Comparison of ENCODE assay signal across 35 cellular contexts in the genomic region with DNA sequence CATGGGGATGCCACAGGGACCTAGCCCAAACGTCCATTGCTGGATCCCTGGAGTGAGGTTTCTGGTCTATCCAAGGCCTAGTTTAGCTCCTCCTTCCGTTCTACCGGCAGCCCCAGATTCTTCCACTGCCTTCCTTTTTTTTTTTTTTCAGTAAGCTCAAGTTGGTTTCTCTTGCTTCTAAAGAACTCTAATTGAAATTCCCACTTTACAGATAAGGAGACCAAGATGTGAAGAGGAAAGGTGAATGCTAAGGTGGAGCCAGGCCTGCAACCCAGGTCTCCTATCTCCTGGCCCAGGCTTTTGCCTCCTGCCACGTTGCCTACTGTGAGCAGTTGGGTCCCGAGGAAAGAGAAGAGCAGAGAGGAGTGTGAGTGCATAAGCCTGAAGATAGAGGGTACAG. TPM values are rescaled to one million over a fixed set of nuclear protein-coding genes. Genes with fewer than 3 reads are reported as not detected.
DNase-seq lines count a peak whose midpoint lies in the region; ATAC-seq and TF ChIP-seq lines count a peak whose summit lies in the region.
"Had no signal": no experiment of that assay in that cellular context is flagged by ENCODE, and none has a peak within 500 bp of the region (broad histone marks: within the 10 kb centered on the region; RNA-seq: fewer than 3 reads in every experiment).

No MANE protein-coding gene starts in this region.

- H3K9ac ChIP-seq in mammary epithelial cell (ENCODE audit: insufficient read depth, low read length) (no peak overlapping the region), mesenchymal stem cell (ENCODE audit: low read length) (no peak overlapping the region)
- H3K9ac ChIP-seq: SK-N-SH had no signal

- H4K91ac ChIP-seq in mesenchymal stem cell (ENCODE audit: low read length): peak overlapping the region; percentile 9

- TF ChIP-seq POLR2A in breast epithelium (IDR thresholded peaks at IDR 0.05): no peak

- H2BK5ac ChIP-seq in mesenchymal stem cell (ENCODE audit: low read depth, low read length, poor library complexity, severe bottlenecking): no peak overlapping the region

- peak overlapping the region; percentile 81 for H2AK5ac ChIP-seq in mesenchymal stem cell (ENCODE audit: low read length, severe bottlenecking)

- H2BK15ac ChIP-seq in mesenchymal stem cell (ENCODE audit: low read depth, poor library complexity, severe bottlenecking): no peak overlapping the region

- no peak overlapping the region for H3K4me3 Mint-ChIP-seq in activated T-helper 17 cell treated with anti-CD3 and anti-CD28 coated beads, Interleukin-2, amount 50 U/mL, for 72 hours
- H3K4me3 Mint-ChIP-seq: activated CD8-positive, alpha-beta T cell treated with anti-CD3 and anti-CD28 coated beads for 36 hours; activated naive CD4-positive, alpha-beta T cell treated with anti-CD3 and anti-CD28 coated beads, Interleukin-2, amount 10 ng/mL, durations not matched to agents 7 days and 5 days; activated T-helper 1 cell treated with anti-CD3 and anti-CD28 coated beads, Interleukin-12 subunit alpha, Interleukin-12 subunit beta, Interleukin-2, Interleukin-4 antibody, amounts not matched to agents 30 ng/mL and 10 ng/mL and 1 ng/mL, durations not matched to agents 14 hours and 24 hours and 36 hours; B cell; memory B cell; neural crest cell; stimulated activated naive CD8-positive, alpha-beta T cell treated with anti-CD3 and anti-CD28 coated beads, Interleukin-15, amount 100 ng/mL, for 72 hours; T-helper 17 cell had no signal

- 73% methylated on average over 5 of the region's 5 CpGs for whole genome bisulfite sequencing in mammary epithelial cell (ENCODE audit: low coverage, missing lambda C conversion rate)
- WGBS in mesenchymal stem cell: 51% methylated on average over 4 of the region's 5 CpGs

- intact Hi-C loops in mammary epithelial cell (cut with micrococcal nuclease): no loop called here
- intact Hi-C loops in breast epithelium (cut with DNase I; ENCODE audit: low total_unique reads): no loop called here

- ATAC-seq in activated T-helper 17 cell treated with anti-CD3 and anti-CD28 coated beads, Interleukin-2, amount 50 U/mL, for 72 hours (replicated peaks): no peak
- ATAC-seq in HG02678 (IDR thresholded peaks at IDR 0.05; ENCODE audit: unreplicated experiment): no peak
- ATAC-seq: activated CD8-positive, alpha-beta T cell treated with anti-CD3 and anti-CD28 coated beads for 36 hours; body of pancreas; gastrocnemius medialis; left colon; stimulated activated naive CD8-positive, alpha-beta T cell treated with anti-CD3 and anti-CD28 coated beads, Interleukin-15, amount 100 ng/mL, for 72 hours; T-helper 17 cell had no signal

- H3K27ac Mint-ChIP-seq in activated T-helper 17 cell treated with anti-CD3 and anti-CD28 coated beads, Interleukin-2, amount 50 U/mL, for 72 hours: peak overlapping the region; percentile 49
- H3K27ac Mint-ChIP-seq: activated CD8-positive, alpha-beta T cell treated with anti-CD3 and anti-CD28 coated beads for 36 hours; activated naive CD4-positive, alpha-beta T cell treated with anti-CD3 and anti-CD28 coated beads, Interleukin-2, amount 10 ng/mL, durations not matched to agents 7 days and 5 days; activated T-helper 1 cell treated with anti-CD3 and anti-CD28 coated beads, Interleukin-12 subunit alpha, Interleukin-12 subunit beta, Interleukin-2, Interleukin-4 antibody, amounts not matched to agents 30 ng/mL and 10 ng/mL and 1 ng/mL, durations not matched to agents 14 hours and 24 hours and 36 hours; B cell; memory B cell; stimulated activated naive CD8-positive, alpha-beta T cell treated with anti-CD3 and anti-CD28 coated beads, Interleukin-15, amount 100 ng/mL, for 72 hours; T-helper 17 cell had no signal

- POLR2A ChIA-PET in GM10248 (lab: Yijun Ruan, JAX): no interaction called here

- DNase-seq in mammary epithelial cell: no peak
- no peak for DNase-seq in breast epithelium (ENCODE audit: low spot score in 2 of 2)
- no peak for DNase-seq in mesenchymal stem cell
- no peak for DNase-seq in NCI-H524 treated with DMSO at 0.1 percent for 48 hours (lab: John Stamatoyannopoulos, UW)
- DNase-seq in GM10248 (ENCODE audit: extremely low spot score): no peak
- no peak for DNase-seq in HAP-1 (ENCODE audit: low spot score in 2 of 2)
- DNase-seq: activated CD4-positive, CD25-positive, alpha-beta regulatory T cell treated with anti-CD3 and anti-CD28 coated beads, Interleukin-2, amount 50 U/mL, for 72 hours; activated CD8-positive, alpha-beta memory T cell treated with anti-CD3 and anti-CD28 coated beads, Interleukin-2, amount 50 U/mL, for 48 hours; activated CD8-positive, alpha-beta T cell treated with anti-CD3 and anti-CD28 coated beads for 36 hours; activated naive CD4-positive, alpha-beta T cell treated with anti-CD3 and anti-CD28 coated beads, Interleukin-2, amount 10 ng/mL, durations not matched to agents 7 days and 5 days; adrenal gland; body of pancreas; CD4-positive, alpha-beta memory T cell; cerebellar nuclear complex; gastrocnemius medialis; hippocampal formation; left colon; MM.1S; NCI-H1417 treated with DMSO at 0.1 percent for 48 hours; NCI-H2081 treated with DMSO at 0.1 percent for 48 hours; OCI-M1; SK-N-SH; spleen; stimulated activated CD4-positive, alpha-beta T cell treated with anti-CD3 and anti-CD28 coated beads, Interleukin-2, amount 100 ng/mL, for 48 hours; stimulated activated naive CD8-positive, alpha-beta T cell treated with anti-CD3 and anti-CD28 coated beads, Interleukin-15, amount 100 ng/mL, for 72 hours; T-helper 17 cell had no signal

- peak overlapping the region; percentile 92 for H4K8ac ChIP-seq in mesenchymal stem cell (ENCODE audit: low read length)

- H3K27me3 Mint-ChIP-seq in activated T-helper 17 cell treated with anti-CD3 and anti-CD28 coated beads, Interleukin-2, amount 50 U/mL, for 72 hours: no peaks in the 10 kb centered on the region
- H3K27me3 Mint-ChIP-seq: activated CD8-positive, alpha-beta T cell treated with anti-CD3 and anti-CD28 coated beads for 36 hours; B cell; CD4-positive, alpha-beta memory T cell; memory B cell; stimulated activated naive CD8-positive, alpha-beta T cell treated with anti-CD3 and anti-CD28 coated beads, Interleukin-15, amount 100 ng/mL, for 72 hours; T-helper 17 cell had no signal

- no peaks in the 10 kb centered on the region for H4K20me1 ChIP-seq in mammary epithelial cell (ENCODE audit: insufficient read depth, low read length)

- no peaks in the 10 kb centered on the region for H3K79me1 ChIP-seq in mesenchymal stem cell (replicated peaks; ENCODE audit: low read length, poor library complexity, severe bottlenecking)

- H3K4me2 ChIP-seq in mammary epithelial cell (ENCODE audit: insufficient read depth, low read depth, low read length) (no peak overlapping the region), mesenchymal stem cell (ENCODE audit: low read length, poor library complexity, severe bottlenecking) (no peak overlapping the region)
- H3K4me2 ChIP-seq: SK-N-SH had no signal

- H3K14ac ChIP-seq in mesenchymal stem cell (ENCODE audit: low read length in 2 of 2): no peak overlapping the region

- no peak for TF ChIP-seq CTCF in mammary epithelial cell (conservative IDR thresholded peaks at IDR 0.05 in 1 of 2, IDR thresholded peaks at IDR 0.05 in 1 of 2; ENCODE audit: extremely low read depth in 1 of 2, insufficient read depth in 1 of 2, low read depth in 1 of 2, low read length in 2 of 2)
- no peak for TF ChIP-seq CTCF in breast epithelium (IDR thresholded peaks at IDR 0.05)
- TF ChIP-seq CTCF in GM10248 (IDR thresholded peaks at IDR 0.05; ENCODE audit: control extremely low read depth, extremely low read depth, low read depth, missing control alignments): no peak

- peak overlapping the region in 1 of 2 experiments; percentile 75 for H3K4ac ChIP-seq in mesenchymal stem cell (ENCODE audit: low read depth in 1 of 2, low read length in 2 of 2)

- H2BK120ac ChIP-seq in mesenchymal stem cell (ENCODE audit: low read depth, low read length): peak overlapping the region; percentile 27

- CTCF ChIA-PET in mammary epithelial cell (lab: Charles Lee; ENCODE audit: low non-redundant PET): interaction anchor here (0.7 kb wide), 1 partner anchor 57 kb away, joined by 11 read pairs; no protein-coding TSS in a partner anchor
- CTCF ChIA-PET in GM10248 (lab: Yijun Ruan, JAX): interaction anchor here (1.4 to 3.1 kb wide), 5 partner anchors 12 to 117 kb away, joined by 3 to 13 read pairs (median 4); no protein-coding TSS in a partner anchor

- no peaks in the 10 kb centered on the region for H3K9me3 Mint-ChIP-seq in activated T-helper 17 cell treated with anti-CD3 and anti-CD28 coated beads, Interleukin-2, amount 50 U/mL, for 72 hours
- H3K9me3 Mint-ChIP-seq: activated CD8-positive, alpha-beta T cell treated with anti-CD3 and anti-CD28 coated beads for 36 hours; activated naive CD4-positive, alpha-beta T cell treated with anti-CD3 and anti-CD28 coated beads, Interleukin-2, amount 10 ng/mL, durations not matched to agents 7 days and 5 days; activated T-helper 1 cell treated with anti-CD3 and anti-CD28 coated beads, Interleukin-12 subunit alpha, Interleukin-12 subunit beta, Interleukin-2, Interleukin-4 antibody, amounts not matched to agents 30 ng/mL and 10 ng/mL and 1 ng/mL, durations not matched to agents 14 hours and 24 hours and 36 hours; CD4-positive, alpha-beta memory T cell; memory B cell; neural crest cell; stimulated activated naive CD8-positive, alpha-beta T cell treated with anti-CD3 and anti-CD28 coated beads, Interleukin-15, amount 100 ng/mL, for 72 hours had no signal

- peak overlapping the region; percentile 34 for H2AFZ ChIP-seq in mammary epithelial cell (ENCODE audit: low read depth, low read length)
- H2AFZ ChIP-seq in mesenchymal stem cell (ENCODE audit: low read depth, low read length): no peak overlapping the region

- no peak overlapping the region for H3K4me3 ChIP-seq in mammary epithelial cell (replicated peaks in 1 of 3; ENCODE audit: insufficient read depth in 1 of 3, low read depth in 2 of 3, low read length in 3 of 3)
- H3K4me3 ChIP-seq in breast epithelium: no peak overlapping the region
- no peak overlapping the region for H3K4me3 ChIP-seq in mesenchymal stem cell (ENCODE audit: insufficient read depth in 1 of 2, low read depth in 1 of 2, low read length in 2 of 2)
- H3K4me3 ChIP-seq in HAP-1: no peak overlapping the region
- H3K4me3 ChIP-seq: adrenal gland, body of pancreas, gastrocnemius medialis, right atrium auricular region, spleen, vagina had no signal

- H3K27ac ChIP-seq in mammary epithelial cell (ENCODE audit: insufficient read depth, low read depth, low read length) (peak overlapping the region; percentile 57), breast epithelium (peak overlapping the region in 1 of 2 donors; percentile 86), mesenchymal stem cell (ENCODE audit: low read length, poor library complexity, severe bottlenecking) (peak overlapping the region; percentile 39)
- H3K27ac ChIP-seq: adrenal gland, body of pancreas, gastrocnemius medialis, HL-60, right atrium auricular region, spleen, vagina had no signal

- no peak overlapping the region for H3K18ac ChIP-seq in mesenchymal stem cell (ENCODE audit: low read depth in 1 of 2, low read length in 2 of 2)

- H3K27me3 ChIP-seq in mammary epithelial cell (ENCODE audit: insufficient read depth, low read length) (no peaks in the 10 kb centered on the region), breast epithelium (no peaks in the 10 kb centered on the region), mesenchymal stem cell (ENCODE audit: control insufficient read depth in 1 of 2, insufficient read depth in 1 of 2, low read length in 2 of 2) (no peaks in the 10 kb centered on the region), HAP-1 (ENCODE audit: low read depth) (no peaks in the 10 kb centered on the region)
- H3K27me3 ChIP-seq: adrenal gland, body of pancreas, gastrocnemius medialis, right atrium auricular region, spleen, vagina had no signal

- H3K4me1 ChIP-seq in mammary epithelial cell (ENCODE audit: insufficient read depth, low read length) (peaks cover 31% of the 10 kb centered on the region), breast epithelium (peaks cover 0 to 8% of the 10 kb centered on the region in 2 donors), mesenchymal stem cell (ENCODE audit: control insufficient read depth, insufficient read depth, low read depth, low read length) (peaks cover 15% of the 10 kb centered on the region), HAP-1 (no peaks in the 10 kb centered on the region)
- H3K4me1 ChIP-seq: gastrocnemius medialis had no signal

- no peak overlapping the region for H3K23ac ChIP-seq in mesenchymal stem cell (ENCODE audit: low read length in 2 of 2)

- in situ Hi-C loops in mammary epithelial cell (cut with MboI; ENCODE audit: low sequenced_read_pairs in 2 of 2) (no loop called here), HAP-1 (cut with MboI; ENCODE audit: low sequenced_read_pairs) (no loop called here)

- H3K4me1 Mint-ChIP-seq in activated T-helper 17 cell treated with anti-CD3 and anti-CD28 coated beads, Interleukin-2, amount 50 U/mL, for 72 hours: peaks cover 15% of the 10 kb centered on the region

- H3K79me2 ChIP-seq in mammary epithelial cell (ENCODE audit: insufficient read depth, low read length): no peaks in the 10 kb centered on the region

- H3K36me3 Mint-ChIP-seq in activated T-helper 17 cell treated with anti-CD3 and anti-CD28 coated beads, Interleukin-2, amount 50 U/mL, for 72 hours (ENCODE audit: low read depth): no peaks in the 10 kb centered on the region
- H3K36me3 Mint-ChIP-seq: activated naive CD4-positive, alpha-beta T cell treated with anti-CD3 and anti-CD28 coated beads, Interleukin-2, amount 10 ng/mL, durations not matched to agents 7 days and 5 days; CD4-positive, alpha-beta memory T cell; memory B cell had no signal

- no peak overlapping the region for H2BK12ac ChIP-seq in mesenchymal stem cell (ENCODE audit: low read length in 2 of 2)

- H3K9me3 ChIP-seq in mammary epithelial cell (replicated peaks; ENCODE audit: insufficient read depth, low read length) (no peaks in the 10 kb centered on the region), breast epithelium (no peaks in the 10 kb centered on the region), mesenchymal stem cell (ENCODE audit: control insufficient read depth, low read length) (no peaks in the 10 kb centered on the region), HAP-1 (no peaks in the 10 kb centered on the region)
- H3K9me3 ChIP-seq: adrenal gland, body of pancreas, gastrocnemius medialis, right atrium auricular region, SK-N-SH, spleen, vagina had no signal

- H3K36me3 ChIP-seq in mammary epithelial cell (ENCODE audit: insufficient read depth, low read length): no peaks in the 10 kb centered on the region
- no peaks in the 10 kb centered on the region for H3K36me3 ChIP-seq in breast epithelium
- H3K36me3 ChIP-seq in mesenchymal stem cell (ENCODE audit: control insufficient read depth in 1 of 2, insufficient read depth in 2 of 2, low read depth in 1 of 2, low read length in 2 of 2): no peaks in the 10 kb centered on the region
- H3K36me3 ChIP-seq in HAP-1 (replicated peaks): no peaks in the 10 kb centered on the region
- H3K36me3 ChIP-seq: adrenal gland, gastrocnemius medialis, right atrium auricular region, spleen, vagina had no signal

- BruUV-seq in mammary epithelial cell (replicated peaks; lab: Mats Ljungman, UMichigan): no TSS peak

- dilution Hi-C loops in mammary epithelial cell (cut with HindIII; ENCODE audit: low sequenced_read_pairs): loop anchor here (10.0 kb wide), 1 partner anchor 49 kb away; no protein-coding TSS in a partner anchor

RNA-seq across cellular contexts. Expression of gene CLIC4, which starts 31.5 kb away (rescaled TPM):
- total RNA-seq in mammary epithelial cell (100 to 1,000 TPM; 212 to 547 TPM), breast epithelium (100 to 1,000 TPM; 162 to 217 (median 196) TPM)
- polyA plus RNA-seq in mammary epithelial cell: 118 TPM
- polyA minus RNA-seq in mammary epithelial cell: 140 TPM
- total RNA-seq in activated T-helper 17 cell treated with anti-CD3 and anti-CD28 coated beads, Interleukin-2, amount 50 U/mL, for 72 hours: 10 to 100 TPM in 1 of 2 donors, 1 to 10 TPM in 1; 8.9 to 13.8 TPM
- 212 TPM for polyA plus RNA-seq in mesenchymal stem cell (2013, experiment 1 of 2)
- 219 TPM for polyA plus RNA-seq in mesenchymal stem cell (2013, experiment 2 of 2)

Comparison
In these comparisons a context has a peak if more than half of its experiments do, and no peak if none do; other contexts are left out.
1. RNA of gene CLIC4, which starts 31.5 kb away (total RNA-seq): 212 to 547 TPM in mammary epithelial cell and 162 to 217 TPM in breast epithelium; 8.9 to 13.8 TPM in activated T-helper 17 cell treated with anti-CD3 and anti-CD28 coated beads, Interleukin-2, amount 50 U/mL, for 72 hours; every median in the first group is over 10 times any median in the second.